In genomic region chr16:86505899-86506864, GRCh38 we compare ENCODE assay signal across 13 cellular contexts. TPM values are rescaled to one million over a fixed set of nuclear protein-coding genes. Genes with fewer than 3 reads are reported as not detected.
DNase-seq lines count a peak whose midpoint lies in the region; ATAC-seq, FAIRE-seq and TF ChIP-seq lines count a peak whose summit lies in the region.
"Had no signal": no experiment of that assay in that cellular context is flagged by ENCODE, and none has a peak within 500 bp of the region (broad histone marks: within the 10 kb centered on the region; RNA-seq: fewer than 3 reads in every experiment).

No MANE protein-coding gene starts in this region.

- FAIRE-seq in astrocyte (lab: Jason Lieb, UNC), result no peak
- FAIRE-seq: G401.6 had no signal

- peak overlapping the region; percentile 25 for H3K4me2 ChIP-seq in astrocyte (ENCODE audit: low read length)

- CTCF ChIA-PET in HEK293T (lab: Yijun Ruan, JAX), result interaction anchor here (0.6 to 0.9 kb wide), 2 partner anchors 166 to 663 kb away, joined by 3 read pairs; no protein-coding TSS in a partner anchor

- peaks cover 12% of the 10 kb centered on the region for H3K4me1 ChIP-seq in astrocyte (ENCODE audit: insufficient read depth, low read length)
- H3K4me1 ChIP-seq in mucosa of rectum (ENCODE audit: control insufficient read depth in 2 of 2, insufficient read depth in 2 of 2, low read length in 2 of 2), result peaks cover 4 to 12% of the 10 kb centered on the region in 2 donors

- H3K9ac ChIP-seq in astrocyte (ENCODE audit: low read length), result no peak overlapping the region
- peak overlapping the region; percentile 72 to 76 for H3K9ac ChIP-seq in mucosa of rectum (ENCODE audit: low read depth in 1 of 2, low read length in 2 of 2)

- H3K36me3 ChIP-seq in astrocyte (ENCODE audit: insufficient read depth, low read length) (no peaks in the 10 kb centered on the region), mucosa of rectum (ENCODE audit: control insufficient read depth in 2 of 2, insufficient read depth in 2 of 2, low read length in 2 of 2) (no peaks in the 10 kb centered on the region)
- H3K36me3 ChIP-seq: tibial nerve had no signal

- no peaks in the 10 kb centered on the region for H3K36me3 Mint-ChIP-seq in activated T-cell treated with anti-CD3 and anti-CD28 coated beads, Interleukin-2, amount 50 U/mL, for 4 hours (ENCODE audit: insufficient read depth)
- peaks cover 2% of the 10 kb centered on the region for H3K36me3 Mint-ChIP-seq in astrocyte (ENCODE audit: low read depth, unreplicated experiment)

- H3K4me3 Mint-ChIP-seq in activated T-cell treated with anti-CD3 and anti-CD28 coated beads, Interleukin-2, amount 50 U/mL, for 4 hours, result peak overlapping the region; percentile 43
- H3K4me3 Mint-ChIP-seq in astrocyte (ENCODE audit: unreplicated experiment), result no peak overlapping the region
- H3K4me3 Mint-ChIP-seq in stimulated activated naive CD8-positive, alpha-beta T cell treated with anti-CD3 and anti-CD28 coated beads, Interleukin-15, amount 100 ng/mL, for 72 hours, result peak overlapping the region; percentile 2 to 59

- ATAC-seq in activated T-cell treated with anti-CD3 and anti-CD28 coated beads, Interleukin-2, amount 50 U/mL, for 4 hours, result no peak
- ATAC-seq in stimulated activated naive CD8-positive, alpha-beta T cell treated with anti-CD3 and anti-CD28 coated beads, Interleukin-15, amount 100 ng/mL, for 72 hours, result no peak
- no peak for ATAC-seq in HG02798 (IDR thresholded peaks at IDR 0.05; ENCODE audit: poor library complexity, unreplicated experiment)
- ATAC-seq: left cardiac atrium had no signal

- POLR2A ChIA-PET in HEK293T (lab: Yijun Ruan, JAX), result no interaction called here

- peak overlapping the region; percentile 91 for H3K27ac Mint-ChIP-seq in astrocyte (ENCODE audit: unreplicated experiment)
- peak overlapping the region in 1 of 2 donors; percentile 51 for H3K27ac Mint-ChIP-seq in stimulated activated naive CD8-positive, alpha-beta T cell treated with anti-CD3 and anti-CD28 coated beads, Interleukin-15, amount 100 ng/mL, for 72 hours

- peaks cover 74% of the 10 kb centered on the region for H3K27me3 ChIP-seq in astrocyte (ENCODE audit: insufficient read depth, low read length)
- peaks cover 53 to 66% of the 10 kb centered on the region in 2 donors for H3K27me3 ChIP-seq in mucosa of rectum (ENCODE audit: control insufficient read depth in 2 of 2, insufficient read depth in 2 of 2, low read length in 2 of 2)

- peaks cover 9% of the 10 kb centered on the region for H3K9me3 ChIP-seq in astrocyte (ENCODE audit: insufficient read depth, low read depth, low read length)
- no peaks in the 10 kb centered on the region for H3K9me3 ChIP-seq in mucosa of rectum (ENCODE audit: control insufficient read depth in 2 of 2, low read length in 2 of 2)
- H3K9me3 ChIP-seq: tibial nerve had no signal

- H4K20me1 ChIP-seq in astrocyte (ENCODE audit: insufficient read depth, low read length), result peaks cover 35% of the 10 kb centered on the region

- peaks cover 7% of the 10 kb centered on the region for H3K79me2 ChIP-seq in astrocyte (ENCODE audit: insufficient read depth, low read length)

- H2AFZ ChIP-seq in astrocyte (ENCODE audit: low read depth, low read length), result no peak overlapping the region

- no peak for TF ChIP-seq CTCF in astrocyte (IDR thresholded peaks at IDR 0.05; ENCODE audit: insufficient read depth, low read depth, low read length)

- no peaks in the 10 kb centered on the region for H3K9me3 Mint-ChIP-seq in activated T-cell treated with anti-CD3 and anti-CD28 coated beads, Interleukin-2, amount 50 U/mL, for 4 hours
- H3K9me3 Mint-ChIP-seq in astrocyte (ENCODE audit: unreplicated experiment), result peaks cover 40% of the 10 kb centered on the region
- H3K9me3 Mint-ChIP-seq in stimulated activated naive CD8-positive, alpha-beta T cell treated with anti-CD3 and anti-CD28 coated beads, Interleukin-15, amount 100 ng/mL, for 72 hours, result no peaks in the 10 kb centered on the region

- H3K4me3 ChIP-seq in astrocyte (ENCODE audit: insufficient read depth, low read depth, low read length) (no peak overlapping the region), mucosa of rectum (ENCODE audit: low read length in 2 of 2) (peak overlapping the region; percentile 24 to 65)

- H3K27me3 Mint-ChIP-seq in activated T-cell treated with anti-CD3 and anti-CD28 coated beads, Interleukin-2, amount 50 U/mL, for 4 hours (ENCODE audit: low read depth), result peaks cover 75% of the 10 kb centered on the region
- peaks cover 70% of the 10 kb centered on the region for H3K27me3 Mint-ChIP-seq in astrocyte (ENCODE audit: low read depth, unreplicated experiment)
- peaks cover 93% of the 10 kb centered on the region for H3K27me3 Mint-ChIP-seq in stimulated activated naive CD8-positive, alpha-beta T cell treated with anti-CD3 and anti-CD28 coated beads, Interleukin-15, amount 100 ng/mL, for 72 hours

- H3K4me1 Mint-ChIP-seq in activated T-cell treated with anti-CD3 and anti-CD28 coated beads, Interleukin-2, amount 50 U/mL, for 4 hours (ENCODE audit: low read depth), result peaks cover 27% of the 10 kb centered on the region
- peaks cover 6% of the 10 kb centered on the region for H3K4me1 Mint-ChIP-seq in astrocyte (ENCODE audit: low read depth, unreplicated experiment)
- H3K4me1 Mint-ChIP-seq in stimulated activated naive CD8-positive, alpha-beta T cell treated with anti-CD3 and anti-CD28 coated beads, Interleukin-15, amount 100 ng/mL, for 72 hours, result peaks cover 44% of the 10 kb centered on the region

- H3K27ac ChIP-seq in astrocyte (ENCODE audit: low read depth, low read length) (no peak overlapping the region), mucosa of rectum (ENCODE audit: low read depth in 2 of 2, low read length in 2 of 2) (peak overlapping the region; percentile 88 to 93)

- DNase-seq in activated T-cell treated with anti-CD3 and anti-CD28 coated beads, Interleukin-2, amount 50 U/mL, for 4 hours, result no peak
- no peak for DNase-seq in activated T-cell treated with anti-CD3 and anti-CD28 coated beads, Interleukin-2, amount 50 U/mL, for 48 hours
- no peak for DNase-seq in astrocyte (ENCODE audit: low read depth)
- DNase-seq in stimulated activated naive CD8-positive, alpha-beta T cell treated with anti-CD3 and anti-CD28 coated beads, Interleukin-15, amount 100 ng/mL, for 72 hours, result no peak
- no peak for DNase-seq in SW 1271 (lab: John Stamatoyannopoulos, UW)
- DNase-seq in HEK293T (ENCODE audit: extremely low spot score), result no peak
- DNase-seq: activated CD4-positive, alpha-beta T cell treated with anti-CD3 and anti-CD28 coated beads, Interleukin-2, amount 50 U/mL, for 1 hour; dermis blood vessel endothelial cell; left cardiac atrium had no signal

TF ChIP-seq in HEK293T, 16 proteins besides CTCF, POLR2A, EP300 and RAD21:
- no peak for TF ChIP-seq FOXK2 (IDR thresholded peaks at IDR 0.05)
- TF ChIP-seq SUZ12 (IDR thresholded peaks at IDR 0.05), result no peak
- TF ChIP-seq ELF4 (IDR thresholded peaks at IDR 0.05), result no peak

RNA-seq across cellular contexts. Expression of gene FOXF1, which starts 4.1 kb away (rescaled TPM):
- total RNA-seq in activated T-cell treated with anti-CD3 and anti-CD28 coated beads, Interleukin-2, amount 50 U/mL, for 4 hours, result under 1 TPM; 0.05 to 0.08 (median 0.08) TPM
- 0.07 TPM in 1 of 2 replicates, not detected in the other for total RNA-seq in astrocyte

RNA-seq across cellular contexts. Expression of gene MTHFSD, which starts 48.9 kb away (rescaled TPM):
- 10 to 100 TPM; 18.9 to 21.2 (median 20.1) TPM for total RNA-seq in activated T-cell treated with anti-CD3 and anti-CD28 coated beads, Interleukin-2, amount 50 U/mL, for 4 hours
- total RNA-seq in astrocyte, result 15.6 and 16.5 TPM in 2 replicates
